ENCODE assay signal across 8 cellular contexts in the genomic region with DNA sequence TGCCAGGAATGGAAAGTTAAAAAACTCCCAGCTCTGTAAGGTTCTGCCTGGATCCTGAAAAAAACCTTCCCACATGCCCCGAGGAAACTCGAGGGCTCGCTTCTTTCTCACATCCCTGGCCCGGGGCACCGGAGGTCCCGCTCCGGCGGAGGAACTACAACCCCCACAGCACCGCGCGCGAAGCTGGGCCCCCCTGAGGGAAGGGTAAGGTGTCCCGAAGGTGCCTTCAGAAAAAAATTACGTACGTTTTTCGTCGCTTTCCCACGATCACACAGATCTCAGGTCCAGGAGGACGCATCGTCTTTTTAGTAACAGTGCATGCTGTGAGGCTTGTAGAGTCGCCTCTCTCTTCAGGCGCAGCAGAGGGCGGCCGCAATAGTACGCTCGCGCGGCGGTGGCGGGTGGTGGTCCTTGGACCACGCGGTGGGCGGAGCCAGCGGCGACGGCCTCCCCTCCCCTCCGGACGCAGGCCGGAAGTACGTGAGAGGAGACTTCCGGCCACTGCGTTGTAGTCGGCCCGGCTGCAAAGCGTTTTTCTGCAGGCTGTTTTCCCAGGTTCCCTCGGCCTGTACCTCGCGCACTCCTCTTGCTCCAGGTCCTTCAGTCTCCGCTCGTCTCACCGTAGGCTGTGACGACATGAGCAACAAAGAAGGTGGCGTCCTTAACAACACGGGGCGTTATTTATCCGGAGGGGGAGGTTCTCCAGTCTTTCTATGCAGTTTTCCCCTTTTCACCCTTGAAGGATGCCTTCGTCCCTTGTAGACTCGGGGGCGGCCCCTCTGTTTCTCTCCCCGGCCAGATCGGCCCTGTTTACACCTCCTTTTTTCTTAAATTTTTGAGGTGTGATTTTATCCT.
DNase-seq lines count a peak whose midpoint lies in the region; ATAC-seq lines count a peak whose summit lies in the region.

Gene TSNAX, plus strand, starts transcription at position 495 of the 855 bp plus-strand sequence. Its CDS starts 142 bp downstream, at position 637.

- peak; percentile 96 for ATAC-seq in GM21515 (IDR thresholded peaks at IDR 0.05; ENCODE audit: unreplicated experiment)

- DNase-seq in D341Med (ENCODE audit: low spot score) (peak; percentile 99), HuH-7 (ENCODE audit: low spot score) (peak; percentile 88), OCI-M1 (lab: John Stamatoyannopoulos, UW) (peak; percentile 97), activated T-cell treated with anti-CD3 and anti-CD28 coated beads for 24 hours (ENCODE audit: low read depth) (peak; percentile 86), epidermal melanocyte (ENCODE audit: insufficient read length, low spot score) (peak; percentile 78), middle frontal gyrus (ENCODE audit: extremely low spot score, low spot score) (peak; percentile 86)
- DNase-seq in stimulated activated CD8-positive, alpha-beta memory T cell treated with anti-CD3 and anti-CD28 coated beads, Interleukin-2, amount 100 ng/mL, for 48 hours (ENCODE audit: low read depth in 2 of 2), result peak; percentile 86 to 87

Comparison
In these comparisons a context has a peak if more than half of its experiments do, and no peak if none do; other contexts are left out.
1. Peak in every context shown above with its lines: DNase-seq and ATAC-seq.